ENCODE assay signal across 1 cellular context in genomic region chr21:43619856-43620255, GRCh38.
TF ChIP-seq lines count a peak whose summit lies in the region.

No MANE protein-coding gene starts in this region.

TF ChIP-seq in IMR-90, 13 proteins besides CTCF, POLR2A, EP300 and RAD21:
- TF ChIP-seq SMC3 (IDR thresholded peaks at IDR 0.05; ENCODE audit: low read depth, low read length) (0 out of 2 replicates have a peak, but pooled peaks have one; percentile 5), CHD1 (IDR thresholded peaks at IDR 0.05; ENCODE audit: low read depth, low read length) (no peak)
